In the genomic region with DNA sequence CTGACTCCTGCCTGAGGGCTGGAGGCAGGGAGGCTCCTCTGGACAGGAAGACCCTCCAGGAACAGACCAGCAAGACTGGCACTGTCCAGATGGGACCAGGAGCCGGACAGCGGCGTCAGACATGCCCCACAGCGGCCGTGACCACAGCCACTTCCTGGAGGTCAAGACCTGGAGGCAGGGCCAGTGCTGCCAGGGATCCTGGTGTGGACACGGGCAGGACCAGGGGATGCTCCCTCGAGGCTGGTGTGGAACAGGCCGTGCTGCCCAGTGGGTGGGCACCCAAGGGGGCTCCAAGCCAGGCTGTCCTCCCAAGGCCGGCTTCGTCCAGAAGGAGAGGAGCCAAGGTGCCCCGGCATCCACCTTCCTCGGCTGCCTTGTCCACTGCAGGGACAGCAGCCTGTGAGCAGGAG, we compare ENCODE assay signal across 1 cellular context.
TF ChIP-seq lines count a peak whose summit lies in the region.

No MANE protein-coding gene starts in this region.

TF ChIP-seq in HepG2, 621 proteins besides CTCF, POLR2A, EP300 and RAD21 (continued from another document and continues in another):
- TF ChIP-seq, protein P1, sequence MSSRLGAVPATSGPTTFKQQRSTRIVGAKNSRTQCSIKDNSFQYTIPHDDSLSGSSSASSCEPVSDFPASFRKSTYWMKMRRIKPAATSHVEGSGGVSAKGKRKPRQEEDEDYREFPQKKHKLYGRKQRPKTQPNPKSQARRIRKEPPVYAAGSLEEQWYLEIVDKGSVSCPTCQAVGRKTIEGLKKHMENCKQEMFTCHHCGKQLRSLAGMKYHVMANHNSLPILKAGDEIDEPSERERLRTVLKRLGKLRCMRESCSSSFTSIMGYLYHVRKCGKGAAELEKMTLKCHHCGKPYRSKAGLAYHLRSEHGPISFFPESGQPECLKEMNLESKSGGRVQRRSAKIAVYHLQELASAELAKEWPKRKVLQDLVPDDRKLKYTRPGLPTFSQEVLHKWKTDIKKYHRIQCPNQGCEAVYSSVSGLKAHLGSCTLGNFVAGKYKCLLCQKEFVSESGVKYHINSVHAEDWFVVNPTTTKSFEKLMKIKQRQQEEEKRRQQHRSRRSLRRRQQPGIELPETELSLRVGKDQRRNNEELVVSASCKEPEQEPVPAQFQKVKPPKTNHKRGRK (CRISPR knock-in tag; IDR thresholded peaks at IDR 0.05) = no peak
- TF ChIP-seq ATF1 (CRISPR knock-in tag; IDR thresholded peaks at IDR 0.05) (no peak), MEF2D (CRISPR knock-in tag; IDR thresholded peaks at IDR 0.05) (no peak), REL (CRISPR knock-in tag; conservative IDR thresholded peaks at IDR 0.05) (no peak), SKI (IDR thresholded peaks at IDR 0.05; ENCODE audit: partially characterized antibody) (no peak), MEIS2 (CRISPR knock-in tag; IDR thresholded peaks at IDR 0.05) (0 out of 2 replicates have a peak, but pooled peaks have one; percentile 8), SOX5 (CRISPR knock-in tag; IDR thresholded peaks at IDR 0.05; ENCODE audit: borderline replicate concordance) (no peak), ZNF850 (CRISPR knock-in tag; conservative IDR thresholded peaks at IDR 0.05) (no peak), KLF13 (CRISPR knock-in tag; IDR thresholded peaks at IDR 0.05) (no peak), SMC3 (IDR thresholded peaks at IDR 0.05; ENCODE audit: low read length) (no peak), ZBTB7B (CRISPR knock-in tag; IDR thresholded peaks at IDR 0.05) (no peak), TOE1 (CRISPR knock-in tag; IDR thresholded peaks at IDR 0.05) (no peak), MLLT10 (CRISPR knock-in tag; IDR thresholded peaks at IDR 0.05) (no peak), ZNF570 (CRISPR knock-in tag; IDR thresholded peaks at IDR 0.05; ENCODE audit: borderline replicate concordance) (no peak), HOXA9 (CRISPR knock-in tag; IDR thresholded peaks at IDR 0.05; ENCODE audit: borderline replicate concordance) (no peak), PRPF4 (IDR thresholded peaks at IDR 0.05; ENCODE audit: low read depth, low read length, poor library complexity, severe bottlenecking) (no peak), ZNF556 (CRISPR knock-in tag; IDR thresholded peaks at IDR 0.05; ENCODE audit: borderline replicate concordance) (peak; percentile 85), ZNF280B (CRISPR knock-in tag; IDR thresholded peaks at IDR 0.05; ENCODE audit: borderline replicate concordance) (no peak), NFKBIZ (CRISPR knock-in tag; IDR thresholded peaks at IDR 0.05) (no peak), ERF (CRISPR knock-in tag; IDR thresholded peaks at IDR 0.05) (no peak; the same call in 1 of the 2 replicates), ARNTL (CRISPR knock-in tag; IDR thresholded peaks at IDR 0.05) (no peak), IRF2 (CRISPR knock-in tag; IDR thresholded peaks at IDR 0.05) (no peak), ELK4 (CRISPR knock-in tag; IDR thresholded peaks at IDR 0.05; ENCODE audit: borderline replicate concordance) (no peak), ZNF740 (CRISPR knock-in tag; IDR thresholded peaks at IDR 0.05) (peak; percentile 50; the same call in 1 of the 2 replicates), RAD51 (IDR thresholded peaks at IDR 0.05; ENCODE audit: borderline replicate concordance) (no peak), MXI1 (IDR thresholded peaks at IDR 0.05; ENCODE audit: borderline replicate concordance, low read depth, low read length) (no peak), U2AF2 (IDR thresholded peaks at IDR 0.05; ENCODE audit: low read depth, low read length) (no peak), ZNF335 (CRISPR knock-in tag; IDR thresholded peaks at IDR 0.05) (no peak), ZBTB26 (CRISPR knock-in tag; IDR thresholded peaks at IDR 0.05; ENCODE audit: borderline replicate concordance) (no peak), ZNF776 (CRISPR knock-in tag; IDR thresholded peaks at IDR 0.05) (no peak), PAX8 (CRISPR knock-in tag; IDR thresholded peaks at IDR 0.05; ENCODE audit: borderline replicate concordance) (0 out of 2 replicates have a peak, but pooled peaks have one; percentile 75), RFX3 (CRISPR knock-in tag; IDR thresholded peaks at IDR 0.05) (no peak), ZNF468 (CRISPR knock-in tag; IDR thresholded peaks at IDR 0.05) (no peak), ZNF460 (CRISPR knock-in tag; IDR thresholded peaks at IDR 0.05; ENCODE audit: borderline replicate concordance) (no peak), ZEB1 (IDR thresholded peaks at IDR 0.05; ENCODE audit: insufficient replicate concordance, low read depth) (no peak), BRD4 (CRISPR knock-in tag; IDR thresholded peaks at IDR 0.05) (0 out of 2 replicates have a peak, but pooled peaks have one; percentile 75), NR2F6 (IDR thresholded peaks at IDR 0.05) (no peak), NR2F6 (CRISPR knock-in tag; IDR thresholded peaks at IDR 0.05) (peak; percentile 45; the same call in 1 of the 2 replicates), MZF1 (CRISPR knock-in tag; IDR thresholded peaks at IDR 0.05; ENCODE audit: borderline replicate concordance) (no peak), SAFB2 (CRISPR knock-in tag; IDR thresholded peaks at IDR 0.05; ENCODE audit: borderline replicate concordance, low read depth) (no peak), IKZF4 (CRISPR knock-in tag; IDR thresholded peaks at IDR 0.05; ENCODE audit: borderline replicate concordance, low read depth, not compliant biosample characterization) (no peak), ZFP41 (CRISPR knock-in tag; IDR thresholded peaks at IDR 0.05; ENCODE audit: borderline replicate concordance) (no peak), RCOR2 (CRISPR knock-in tag; IDR thresholded peaks at IDR 0.05) (no peak), YEATS4 (CRISPR knock-in tag; IDR thresholded peaks at IDR 0.05; ENCODE audit: borderline replicate concordance) (0 out of 2 replicates have a peak, but pooled peaks have one; percentile 71), ZNF724P (CRISPR knock-in tag; IDR thresholded peaks at IDR 0.05; ENCODE audit: borderline replicate concordance) (no peak), GMEB1 (CRISPR knock-in tag; IDR thresholded peaks at IDR 0.05; ENCODE audit: borderline replicate concordance) (no peak), ZNF773 (CRISPR knock-in tag; IDR thresholded peaks at IDR 0.05; ENCODE audit: borderline replicate concordance) (no peak), KLF16 (CRISPR knock-in tag; IDR thresholded peaks at IDR 0.05) (no peak), MBD4 (IDR thresholded peaks at IDR 0.05; ENCODE audit: borderline replicate concordance, low read length) (no peak), ONECUT2 (CRISPR knock-in tag; IDR thresholded peaks at IDR 0.05) (no peak), ZFP37 (CRISPR knock-in tag; IDR thresholded peaks at IDR 0.05; ENCODE audit: borderline replicate concordance) (peak; percentile 63; the same call in 1 of the 2 replicates), ZNF10 (CRISPR knock-in tag; IDR thresholded peaks at IDR 0.05; ENCODE audit: borderline replicate concordance, low read depth) (no peak), RFX5 (IDR thresholded peaks at IDR 0.05; ENCODE audit: low read depth, low read length) (no peak), CREBL2 (CRISPR knock-in tag; IDR thresholded peaks at IDR 0.05; ENCODE audit: borderline replicate concordance) (no peak), MTF1 (CRISPR knock-in tag; IDR thresholded peaks at IDR 0.05) (no peak), ISX (CRISPR knock-in tag; conservative IDR thresholded peaks at IDR 0.05) (no peak), MLX (CRISPR knock-in tag; IDR thresholded peaks at IDR 0.05) (no peak)
- TF ChIP-seq, protein P2, sequence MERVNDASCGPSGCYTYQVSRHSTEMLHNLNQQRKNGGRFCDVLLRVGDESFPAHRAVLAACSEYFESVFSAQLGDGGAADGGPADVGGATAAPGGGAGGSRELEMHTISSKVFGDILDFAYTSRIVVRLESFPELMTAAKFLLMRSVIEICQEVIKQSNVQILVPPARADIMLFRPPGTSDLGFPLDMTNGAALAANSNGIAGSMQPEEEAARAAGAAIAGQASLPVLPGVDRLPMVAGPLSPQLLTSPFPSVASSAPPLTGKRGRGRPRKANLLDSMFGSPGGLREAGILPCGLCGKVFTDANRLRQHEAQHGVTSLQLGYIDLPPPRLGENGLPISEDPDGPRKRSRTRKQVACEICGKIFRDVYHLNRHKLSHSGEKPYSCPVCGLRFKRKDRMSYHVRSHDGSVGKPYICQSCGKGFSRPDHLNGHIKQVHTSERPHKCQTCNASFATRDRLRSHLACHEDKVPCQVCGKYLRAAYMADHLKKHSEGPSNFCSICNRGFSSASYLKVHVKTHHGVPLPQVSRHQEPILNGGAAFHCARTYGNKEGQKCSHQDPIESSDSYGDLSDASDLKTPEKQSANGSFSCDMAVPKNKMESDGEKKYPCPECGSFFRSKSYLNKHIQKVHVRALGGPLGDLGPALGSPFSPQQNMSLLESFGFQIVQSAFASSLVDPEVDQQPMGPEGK (CRISPR knock-in tag; IDR thresholded peaks at IDR 0.05) = no peak
- TF ChIP-seq, protein P3, sequence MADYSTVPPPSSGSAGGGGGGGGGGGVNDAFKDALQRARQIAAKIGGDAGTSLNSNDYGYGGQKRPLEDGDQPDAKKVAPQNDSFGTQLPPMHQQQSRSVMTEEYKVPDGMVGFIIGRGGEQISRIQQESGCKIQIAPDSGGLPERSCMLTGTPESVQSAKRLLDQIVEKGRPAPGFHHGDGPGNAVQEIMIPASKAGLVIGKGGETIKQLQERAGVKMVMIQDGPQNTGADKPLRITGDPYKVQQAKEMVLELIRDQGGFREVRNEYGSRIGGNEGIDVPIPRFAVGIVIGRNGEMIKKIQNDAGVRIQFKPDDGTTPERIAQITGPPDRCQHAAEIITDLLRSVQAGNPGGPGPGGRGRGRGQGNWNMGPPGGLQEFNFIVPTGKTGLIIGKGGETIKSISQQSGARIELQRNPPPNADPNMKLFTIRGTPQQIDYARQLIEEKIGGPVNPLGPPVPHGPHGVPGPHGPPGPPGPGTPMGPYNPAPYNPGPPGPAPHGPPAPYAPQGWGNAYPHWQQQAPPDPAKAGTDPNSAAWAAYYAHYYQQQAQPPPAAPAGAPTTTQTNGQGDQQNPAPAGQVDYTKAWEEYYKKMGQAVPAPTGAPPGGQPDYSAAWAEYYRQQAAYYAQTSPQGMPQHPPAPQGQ (CRISPR knock-in tag; IDR thresholded peaks at IDR 0.05; ENCODE audit: borderline replicate concordance) = no peak
- TF ChIP-seq, protein P4, sequence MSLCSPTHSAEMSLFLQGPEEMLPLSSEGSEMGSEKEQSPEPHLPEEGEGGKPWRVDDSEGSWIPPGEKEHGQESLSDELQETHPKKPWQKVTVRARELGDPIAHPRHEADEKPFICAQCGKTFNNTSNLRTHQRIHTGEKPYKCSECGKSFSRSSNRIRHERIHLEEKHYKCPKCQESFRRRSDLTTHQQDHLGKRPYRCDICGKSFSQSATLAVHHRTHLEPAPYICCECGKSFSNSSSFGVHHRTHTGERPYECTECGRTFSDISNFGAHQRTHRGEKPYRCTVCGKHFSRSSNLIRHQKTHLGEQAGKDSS (CRISPR knock-in tag; IDR thresholded peaks at IDR 0.05; ENCODE audit: borderline replicate concordance, low read depth) = no peak
